In genomic region chr2:98347298-98348065, GRCh38 we compare ENCODE assay signal across 2 cellular contexts.
TF ChIP-seq lines count a peak whose summit lies in the region.

No MANE protein-coding gene starts in this region.

TF ChIP-seq in IMR-90, 13 proteins besides CTCF, POLR2A, EP300 and RAD21:
- TF ChIP-seq BHLHE40 (IDR thresholded peaks at IDR 0.05; ENCODE audit: low read depth, low read length) = no peak
- no peak for TF ChIP-seq CEBPB (IDR thresholded peaks at IDR 0.05; ENCODE audit: low read depth, low read length)
- TF ChIP-seq USF2 (IDR thresholded peaks at IDR 0.05; ENCODE audit: low read depth, low read length) = no peak
- no peak for TF ChIP-seq MXI1 (IDR thresholded peaks at IDR 0.05; ENCODE audit: borderline replicate concordance, low read depth, low read length)
- no peak for TF ChIP-seq FOS (IDR thresholded peaks at IDR 0.05; ENCODE audit: low read depth, low read length)
- TF ChIP-seq MAZ (IDR thresholded peaks at IDR 0.05; ENCODE audit: borderline replicate concordance, low read depth, low read length) = no peak
- no peak for TF ChIP-seq RCOR1 (IDR thresholded peaks at IDR 0.05; ENCODE audit: insufficient replicate concordance, low read length)
- TF ChIP-seq CHD1 (IDR thresholded peaks at IDR 0.05; ENCODE audit: low read depth, low read length) = no peak
- no peak for TF ChIP-seq RFX5 (IDR thresholded peaks at IDR 0.05; ENCODE audit: low read depth, low read length)
- TF ChIP-seq NFE2L2 (IDR thresholded peaks at IDR 0.05; ENCODE audit: low read depth, low read length) = no peak
- TF ChIP-seq ELK1 (IDR thresholded peaks at IDR 0.05; ENCODE audit: borderline replicate concordance, low read depth, low read length) = no peak
- TF ChIP-seq SMC3 (IDR thresholded peaks at IDR 0.05; ENCODE audit: low read depth, low read length) = no peak
- TF ChIP-seq MAFK (IDR thresholded peaks at IDR 0.05; ENCODE audit: low read depth, low read length) = no peak
TF ChIP-seq in IMR-90: peak in this region for 0.

TF ChIP-seq in neural cell, 6 proteins besides CTCF, POLR2A, EP300 and RAD21:
- TF ChIP-seq REST (IDR thresholded peaks at IDR 0.05; ENCODE audit: borderline replicate concordance) (no peak), MXI1 (conservative IDR thresholded peaks at IDR 0.05; ENCODE audit: poor library complexity, severe bottlenecking) (no peak), TAF1 (IDR thresholded peaks at IDR 0.05; ENCODE audit: low read depth) (no peak), POLR2AphosphoS5 (IDR thresholded peaks at IDR 0.05) (no peak), EZH2 (IDR thresholded peaks at IDR 0.05; ENCODE audit: borderline replicate concordance, insufficient read depth, low read length, poor library complexity, severe bottlenecking) (no peak), SMC3 (conservative IDR thresholded peaks at IDR 0.05; ENCODE audit: poor library complexity) (no peak)
